In the genomic region with DNA sequence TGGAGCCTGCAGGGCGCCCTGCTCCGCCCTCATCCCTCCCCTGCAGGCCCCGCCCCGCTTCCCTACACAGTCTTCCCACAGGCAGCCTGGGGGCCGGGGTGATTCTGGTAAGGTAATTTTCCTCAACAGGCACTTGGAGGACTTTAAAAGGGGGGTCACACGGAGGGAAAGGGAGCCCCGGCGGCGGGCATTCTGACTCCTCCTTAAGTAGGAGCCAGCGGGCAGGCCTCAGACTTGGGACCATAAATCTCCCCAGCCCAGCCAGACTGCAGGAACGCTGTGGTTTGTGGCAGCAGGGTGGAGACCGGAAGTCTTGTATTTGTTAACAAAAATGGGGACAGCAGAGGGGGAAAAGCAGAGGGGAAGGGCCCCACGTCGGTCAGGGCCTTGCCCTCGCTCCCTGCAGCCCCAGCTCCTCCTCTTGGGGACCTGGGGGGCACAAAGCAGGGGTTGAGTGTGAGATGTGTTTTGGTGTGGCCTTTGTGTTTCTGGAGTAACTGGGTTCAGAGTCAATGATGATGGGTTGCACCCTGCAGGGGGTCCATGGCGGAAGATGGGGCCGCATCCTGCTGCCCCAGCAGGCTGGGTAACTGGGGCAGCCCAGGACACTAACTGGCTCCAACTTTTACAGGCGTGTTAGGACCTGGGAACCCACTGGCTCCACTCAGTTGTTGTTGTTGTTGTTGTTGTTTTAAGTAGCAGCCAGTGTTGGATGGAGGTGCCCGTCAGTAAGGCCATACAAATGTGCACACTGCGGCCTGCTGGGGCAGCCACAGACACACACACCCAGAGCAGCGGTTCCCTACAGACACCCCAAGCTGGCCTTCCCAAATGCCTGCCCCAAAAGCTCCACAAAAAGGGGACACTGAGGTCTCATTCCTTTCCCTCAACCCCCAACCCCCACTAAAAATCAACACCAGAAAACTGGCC, we compare ENCODE assay signal across 8 cellular contexts. TPM values are rescaled to one million over a fixed set of nuclear protein-coding genes. Genes with fewer than 3 reads are reported as not detected.
A peak's percentile ranks its signal among the peaks of the same experiment; 100 is the strongest.
DNase-seq lines count a peak whose midpoint lies in the region; ATAC-seq and TF ChIP-seq lines count a peak whose summit lies in the region.

No MANE protein-coding gene starts in this region.

- in situ Hi-C loops in GM13977 (cut with MboI; ENCODE audit: low pct_unique_long_range_greater_than_20kb, low sequenced_read_pairs, unreplicated experiment), result no loop called here

- H3K27me3 ChIP-seq in AG04450 (ENCODE audit: control insufficient read depth, insufficient read depth, low read length) (no peaks in the 10 kb centered on the region), HL-60 (ENCODE audit: insufficient read depth, poor library complexity, severe bottlenecking) (no peaks in the 10 kb centered on the region), rectal smooth muscle tissue (ENCODE audit: control insufficient read depth, insufficient read depth, low read length) (no peaks in the 10 kb centered on the region)

- TF ChIP-seq CTCF in AG04450 (IDR thresholded peaks at IDR 0.05; ENCODE audit: low read depth, low read length), result no peak
- TF ChIP-seq CTCF in HL-60 (IDR thresholded peaks at IDR 0.05; ENCODE audit: insufficient read depth, low read length), result no peak
- TF ChIP-seq CTCF in glutamatergic neuron (IDR thresholded peaks at IDR 0.05; ENCODE audit: partially characterized antibody, unreplicated experiment), result no peak
- TF ChIP-seq CTCF in GM13977 (IDR thresholded peaks at IDR 0.05; ENCODE audit: extremely low read depth, insufficient read depth, missing control alignments), result no peak

- H3K36me3 ChIP-seq in rectal smooth muscle tissue (ENCODE audit: control insufficient read depth, insufficient read depth, low read length), result peaks cover 2% of the 10 kb centered on the region

- H3K4me3 ChIP-seq in AG04450 (ENCODE audit: low read depth, low read length) (peak overlapping the region; percentile 37), HL-60 (replicated peaks; ENCODE audit: insufficient read depth, low read length) (no peak overlapping the region), rectal smooth muscle tissue (ENCODE audit: low read length) (peak overlapping the region; percentile 45)

- no peak overlapping the region for H3K9ac ChIP-seq in rectal smooth muscle tissue (ENCODE audit: low read length)

- H3K27me3 Mint-ChIP-seq in activated CD8-positive, alpha-beta T cell treated with anti-CD3 and anti-CD28 coated beads, Interleukin-2, amount 10 ng/mL, durations not matched to agents 7 days and 5 days (ENCODE audit: low read depth), result no peaks in the 10 kb centered on the region
- peaks cover 10% of the 10 kb centered on the region for H3K27me3 Mint-ChIP-seq in glutamatergic neuron (ENCODE audit: unreplicated experiment)

- no peak for DNase-seq in AG04450 (ENCODE audit: low read depth, low spot score)
- DNase-seq in HL-60 (ENCODE audit: low read depth in 1 of 2, low spot score in 1 of 2), result peak in 1 of 2 experiments; percentile 83
- DNase-seq in activated CD8-positive, alpha-beta T cell treated with anti-CD3 and anti-CD28 coated beads, Interleukin-2, amount 10 ng/mL, durations not matched to agents 7 days and 5 days, result no peak
- DNase-seq in glutamatergic neuron, result peak; percentile 45
- no peak for DNase-seq in GM13977 (ENCODE audit: low spot score)

- peaks cover 60% of the 10 kb centered on the region for H3K36me3 Mint-ChIP-seq in activated CD8-positive, alpha-beta T cell treated with anti-CD3 and anti-CD28 coated beads, Interleukin-2, amount 10 ng/mL, durations not matched to agents 7 days and 5 days (ENCODE audit: low read depth)
- H3K36me3 Mint-ChIP-seq in glutamatergic neuron (ENCODE audit: unreplicated experiment), result no peaks in the 10 kb centered on the region

- CTCF ChIA-PET in AG04450 (lab: Charles Lee), result no interaction called here
- CTCF ChIA-PET in activated CD8-positive, alpha-beta T cell treated with anti-CD3 and anti-CD28 coated beads, Interleukin-2, amount 10 ng/mL, durations not matched to agents 7 days and 5 days (lab: Charles Lee), result interaction anchor here (0.7 to 3.7 kb wide), 4 partner anchors 9 to 146 kb away, joined by 3 to 18 read pairs (median 10); no protein-coding TSS in a partner anchor

- POLR2A ChIA-PET in AG04450 (lab: Yijun Ruan, JAX), result interaction anchor here (0.6 kb wide), 2 partner anchors 30 to 73 kb away, joined by 3 to 4 read pairs; no protein-coding TSS in a partner anchor
- POLR2A ChIA-PET in activated CD8-positive, alpha-beta T cell treated with anti-CD3 and anti-CD28 coated beads, Interleukin-2, amount 10 ng/mL, durations not matched to agents 7 days and 5 days (lab: Charles Lee), result interaction anchor here (2.6 kb wide), 1 partner anchor 18 kb away, joined by 7 read pairs; no protein-coding TSS in a partner anchor

- H3K9me3 ChIP-seq in AG04450 (ENCODE audit: control insufficient read depth, insufficient read depth, low read length), result no peaks in the 10 kb centered on the region

- peak overlapping the region; percentile 93 for H3K27ac Mint-ChIP-seq in activated CD8-positive, alpha-beta T cell treated with anti-CD3 and anti-CD28 coated beads, Interleukin-2, amount 10 ng/mL, durations not matched to agents 7 days and 5 days
- peak overlapping the region; percentile 72 for H3K27ac Mint-ChIP-seq in glutamatergic neuron (ENCODE audit: unreplicated experiment)

- H3K4me1 ChIP-seq in rectal smooth muscle tissue (ENCODE audit: control insufficient read depth, insufficient read depth, low read length), result peaks cover 30% of the 10 kb centered on the region

- H3K4me3 Mint-ChIP-seq in activated CD8-positive, alpha-beta T cell treated with anti-CD3 and anti-CD28 coated beads, Interleukin-2, amount 10 ng/mL, durations not matched to agents 7 days and 5 days, result peak overlapping the region; percentile 66
- no peak overlapping the region for H3K4me3 Mint-ChIP-seq in glutamatergic neuron (ENCODE audit: unreplicated experiment)

- H3K4me1 Mint-ChIP-seq in activated CD8-positive, alpha-beta T cell treated with anti-CD3 and anti-CD28 coated beads, Interleukin-2, amount 10 ng/mL, durations not matched to agents 7 days and 5 days (ENCODE audit: low read depth), result peaks cover 78% of the 10 kb centered on the region
- peaks cover 45% of the 10 kb centered on the region for H3K4me1 Mint-ChIP-seq in glutamatergic neuron (ENCODE audit: low read depth, unreplicated experiment)

- H3K9me3 Mint-ChIP-seq in activated CD8-positive, alpha-beta T cell treated with anti-CD3 and anti-CD28 coated beads, Interleukin-2, amount 10 ng/mL, durations not matched to agents 7 days and 5 days (ENCODE audit: insufficient read depth), result no peaks in the 10 kb centered on the region
- H3K9me3 Mint-ChIP-seq in glutamatergic neuron (ENCODE audit: unreplicated experiment), result peaks cover 5% of the 10 kb centered on the region

- H3K27ac ChIP-seq in AG04450 (ENCODE audit: low read depth, low read length) (peak overlapping the region; percentile 84), HL-60 (replicated peaks) (peak overlapping the region; percentile 54), rectal smooth muscle tissue (ENCODE audit: low read depth, low read length) (peak overlapping the region; percentile 58)

- ATAC-seq in activated CD8-positive, alpha-beta T cell treated with anti-CD3 and anti-CD28 coated beads, Interleukin-2, amount 10 ng/mL, durations not matched to agents 7 days and 5 days, result peak; percentile 17
- ATAC-seq in GM19324 (IDR thresholded peaks at IDR 0.05; ENCODE audit: low FRiP score, unreplicated experiment), result no peak
- ATAC-seq in GM21576 (IDR thresholded peaks at IDR 0.05; ENCODE audit: unreplicated experiment), result no peak

RNA-seq across cellular contexts. Expression of gene SMAD7, which starts 27.7 kb away (rescaled TPM):
- polyA plus RNA-seq in AG04450 (2011; rRNA removed), result 7.4 and 8.0 TPM in 2 replicates
- polyA minus RNA-seq in AG04450 (2011; rRNA and poly(A)+ RNA removed), result 19.6 and 24.1 TPM in 2 replicates
- total RNA-seq in activated CD8-positive, alpha-beta T cell treated with anti-CD3 and anti-CD28 coated beads, Interleukin-2, amount 10 ng/mL, durations not matched to agents 7 days and 5 days, result 10 to 100 TPM; 23.8 to 24.1 TPM
- 10.8 TPM for total RNA-seq in glutamatergic neuron (ENCODE audit: unreplicated experiment)
